9 cellular contexts compared by ENCODE assay signal in the genomic region with DNA sequence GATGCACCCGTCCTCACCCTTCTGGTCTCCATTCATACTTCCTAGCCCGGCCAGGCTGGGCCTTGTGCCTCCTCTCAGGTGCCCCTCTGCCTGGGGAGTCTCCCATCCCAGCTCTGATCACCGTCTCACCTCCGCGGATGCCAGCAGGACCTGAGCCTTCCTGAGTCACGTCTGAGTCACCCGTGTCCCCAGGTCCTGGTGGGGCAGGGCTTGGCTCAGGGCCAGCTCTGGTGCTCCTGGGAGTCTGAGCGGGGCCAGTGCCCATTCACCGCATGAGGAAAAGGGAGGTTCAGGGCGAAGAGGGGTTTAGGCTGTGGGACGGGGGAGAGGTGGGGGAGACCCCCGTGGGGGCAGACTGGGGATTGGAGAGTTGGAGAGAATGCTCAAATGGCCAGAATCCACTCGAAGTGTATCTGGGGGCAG. TPM values are rescaled to one million over a fixed set of nuclear protein-coding genes. Genes with fewer than 3 reads are reported as not detected.
DNase-seq lines count a peak whose midpoint lies in the region; ATAC-seq and TF ChIP-seq lines count a peak whose summit lies in the region.
"Had no signal": no experiment of that assay in that cellular context is flagged by ENCODE, and none has a peak within 500 bp of the region (broad histone marks: within the 10 kb centered on the region; RNA-seq: fewer than 3 reads in every experiment).

No MANE protein-coding gene starts in this region.

- 10 to 29% (median 15%) methylated on average over 6 to 13 of the region's 13 CpGs for whole genome bisulfite sequencing in adrenal gland, 4 donors

- CTCF ChIA-PET in RWPE1 (lab: Yijun Ruan, JAX), result interaction anchor here (0.6 to 0.7 kb wide), 4 partner anchors 44 to 265 kb away, joined by 3 to 5 read pairs (median 3); no protein-coding TSS in a partner anchor

- no peaks in the 10 kb centered on the region for H3K27me3 ChIP-seq in adrenal gland

- TF ChIP-seq POLR2A in adrenal gland (IDR thresholded peaks at IDR 0.05), result no peak

- DNase-seq in GM12865 (ENCODE audit: low read depth) (no peak), RWPE1 (ENCODE audit: low spot score) (peak; percentile 91), adrenal gland (peak; percentile 92 to 97 (median 95)), iPS-NIHi11 (ENCODE audit: low spot score) (peak; percentile 43), NCI-H2107 treated with DMSO at 0.1 percent for 48 hours (lab: John Stamatoyannopoulos, UW; ENCODE audit: unreplicated experiment) (no peak), retina (no peak)
- DNase-seq in stimulated activated CD4-positive, alpha-beta T cell treated with anti-CD3 and anti-CD28 coated beads, Interleukin-2, amount 100 ng/mL, for 48 hours, result peak; percentile 41 to 52

- peak overlapping the region; percentile 93 for H3K27ac ChIP-seq in RWPE1
- peak overlapping the region in 4 of 5 donors; percentile 66 to 85 (median 76) for H3K27ac ChIP-seq in adrenal gland

- H3K4me3 ChIP-seq in GM12865 (ENCODE audit: low read depth, low read length) (peak overlapping the region; percentile 51), adrenal gland (peak overlapping the region in 2 of 4 donors; percentile 31 to 48)

- POLR2A ChIA-PET in RWPE1 (lab: Yijun Ruan, JAX; ENCODE audit: low non-redundant PET), result interaction anchor here (0.5 kb wide), 1 partner anchor 113 kb away, joined by 11 read pairs; no protein-coding TSS in a partner anchor

- H3K36me3 ChIP-seq in adrenal gland (replicated peaks in 1 of 2), result peaks cover 0 to 17% of the 10 kb centered on the region in 2 donors

- ATAC-seq in GM21367 (IDR thresholded peaks at IDR 0.05; ENCODE audit: unreplicated experiment), result no peak

- H3K9me3 ChIP-seq in adrenal gland (replicated peaks in 1 of 3), result no peaks in the 10 kb centered on the region

- no peak for TF ChIP-seq CTCF in GM12865 (IDR thresholded peaks at IDR 0.05; ENCODE audit: insufficient read depth, low read depth, low read length, missing control alignments)
- TF ChIP-seq CTCF in RWPE1 (conservative IDR thresholded peaks at IDR 0.05; ENCODE audit: low read depth), result no peak
- no peak for TF ChIP-seq CTCF in adrenal gland (IDR thresholded peaks at IDR 0.05)

- peaks cover 12 to 24% of the 10 kb centered on the region in 2 donors for H3K4me1 ChIP-seq in adrenal gland (replicated peaks in 1 of 2)

- intact Hi-C loops in adrenal gland (cut with DNase I), result loop anchor here in 1 of 2 donors (10.0 kb wide), 1 partner anchor 267 kb away; no protein-coding TSS in a partner anchor

RNA-seq across cellular contexts. Expression of a gene that starts 0.6 kb away (rescaled TPM):
- total RNA-seq in adrenal gland, result 10 to 100 TPM in 2 of 8 donors, 1 to 10 TPM in 5, under 1 TPM in 1; 0.26 to 15.1 (median 4.6) TPM
- polyA plus RNA-seq in adrenal gland, result 1 to 10 TPM; 2.0 to 9.2 (median 3.9) TPM

RNA-seq across cellular contexts. Expression of a gene that starts 36.8 kb away (rescaled TPM):
- 10 to 100 TPM; 14.4 to 98.8 (median 44.5) TPM for total RNA-seq in adrenal gland
- 100 to 1,000 TPM in 2 of 3 donors, 10 to 100 TPM in 1; 18.4 to 155 (median 150) TPM for polyA plus RNA-seq in adrenal gland

RNA-seq across cellular contexts. Expression of a gene that starts 51.9 kb away (rescaled TPM):
- 10 to 100 TPM in 7 of 8 donors, 1 to 10 TPM in 1; 7.1 to 28.1 (median 18.3) TPM for total RNA-seq in adrenal gland
- 10 to 100 TPM in 1 of 3 donors, 1 to 10 TPM in 2; 2.0 to 12.9 (median 6.9) TPM for polyA plus RNA-seq in adrenal gland

RNA-seq across cellular contexts. Expression of a gene that starts 58.2 kb away (rescaled TPM):
- total RNA-seq in adrenal gland, result not detected
- polyA plus RNA-seq in adrenal gland, result under 1 TPM in 1 of 3 donors, not detected in 2; under 0.01 TPM
- total RNA-seq: activated CD8-positive, alpha-beta memory T cell treated with anti-CD3 and anti-CD28 coated beads for 36 hours had no signal

Comparison
In these comparisons a context has a peak if more than half of its experiments do, and no peak if none do; other contexts are left out.
1. DNase-seq: peak in RWPE1 (single experiment), adrenal gland (7 of 7), iPS-NIHi11 (single experiment) and stimulated activated CD4-positive, alpha-beta T cell treated with anti-CD3 and anti-CD28 coated beads, Interleukin-2, amount 100 ng/mL, for 48 hours (2 of 2); none in GM12865 (single experiment), NCI-H2107 treated with DMSO at 0.1 percent for 48 hours (single experiment) and retina (single experiment).